9 cellular contexts compared by ENCODE assay signal in the genomic region with DNA sequence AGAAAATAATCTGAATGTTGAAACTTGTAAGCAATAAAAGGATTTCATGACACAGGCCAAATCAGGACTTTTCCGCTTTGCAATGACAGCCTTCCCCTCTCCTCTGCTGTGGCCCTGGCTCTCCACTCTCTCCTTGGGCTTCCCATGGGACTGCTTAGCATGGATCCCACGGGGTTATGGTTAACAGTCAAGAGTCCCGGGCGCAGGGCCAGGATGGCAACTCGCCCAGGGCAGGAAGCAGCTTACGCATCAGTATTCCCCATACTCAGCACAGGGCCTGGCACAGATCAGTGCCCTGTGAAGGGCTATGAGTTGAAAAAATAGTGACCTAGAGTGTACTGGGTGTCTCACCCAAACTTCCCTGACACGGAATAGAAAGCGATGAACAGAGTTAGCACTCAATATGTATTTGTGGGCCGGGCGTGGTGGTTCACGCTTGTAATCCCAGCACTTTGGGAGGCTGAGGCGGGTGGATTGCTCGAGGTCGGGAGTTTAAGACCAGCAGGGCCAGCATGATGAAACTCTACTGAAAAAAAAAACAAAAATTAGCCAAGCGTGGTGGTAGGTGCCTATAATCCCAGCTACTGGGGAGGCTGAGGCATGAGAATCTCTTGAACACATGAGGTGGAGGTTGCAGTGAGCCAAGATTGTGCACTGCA. TPM values are rescaled to one million over a fixed set of nuclear protein-coding genes. Genes with fewer than 3 reads are reported as not detected.
A peak's percentile ranks its signal among the peaks of the same experiment; 100 is the strongest.
DNase-seq lines count a peak whose midpoint lies in the region; ATAC-seq, FAIRE-seq and TF ChIP-seq lines count a peak whose summit lies in the region.
"Had no signal": no experiment of that assay in that cellular context is flagged by ENCODE, and none has a peak within 500 bp of the region (broad histone marks: within the 10 kb centered on the region; RNA-seq: fewer than 3 reads in every experiment).

No MANE protein-coding gene starts in this region.

- H3K4me3 Mint-ChIP-seq in CD8-positive, alpha-beta T cell = no peak overlapping the region

- no peak overlapping the region for H3K27ac ChIP-seq in CD8-positive, alpha-beta T cell (ENCODE audit: low read depth, low read length)

- POLR2A ChIA-PET in CD8-positive, alpha-beta T cell (lab: Charles Lee) = no interaction called here

- DNase-seq in GM12891 (ENCODE audit: insufficient read length, low spot score) = no peak
- peak; percentile 92 for DNase-seq in RCC 7860 (ENCODE audit: low spot score)
- peak; percentile 74 to 83 for DNase-seq in foreskin fibroblast
- peak; percentile 91 for DNase-seq in skeletal muscle cell (ENCODE audit: low read depth)
- DNase-seq in CD8-positive, alpha-beta T cell = no peak

- intact Hi-C loops in CD8-positive, alpha-beta T cell (cut with DNase I, micrococcal nuclease) = no loop called here

- no peak for TF ChIP-seq CTCF in foreskin fibroblast (IDR thresholded peaks at IDR 0.05; ENCODE audit: low read depth, low read length)
- no peak for TF ChIP-seq CTCF in CD8-positive, alpha-beta T cell (IDR thresholded peaks at IDR 0.05)

- no peaks in the 10 kb centered on the region for H3K9me3 Mint-ChIP-seq in CD8-positive, alpha-beta T cell

- H3K27ac Mint-ChIP-seq in CD8-positive, alpha-beta T cell = no peak overlapping the region

- no peaks in the 10 kb centered on the region for H3K36me3 Mint-ChIP-seq in CD8-positive, alpha-beta T cell

- no peaks in the 10 kb centered on the region for H3K27me3 ChIP-seq in CD8-positive, alpha-beta T cell (ENCODE audit: insufficient read depth, low read length)

- CTCF ChIA-PET in CD8-positive, alpha-beta T cell (lab: Charles Lee) = no interaction called here

- no peaks in the 10 kb centered on the region for H3K36me3 ChIP-seq in CD8-positive, alpha-beta T cell (ENCODE audit: insufficient read depth, low read length)

- H3K27me3 Mint-ChIP-seq in CD8-positive, alpha-beta T cell (ENCODE audit: low read depth) = peaks cover 9% of the 10 kb centered on the region

- ATAC-seq in HG02938 (IDR thresholded peaks at IDR 0.05; ENCODE audit: unreplicated experiment) (no peak), GM19324 (IDR thresholded peaks at IDR 0.05; ENCODE audit: low FRiP score, unreplicated experiment) (no peak), HG02678 (IDR thresholded peaks at IDR 0.05; ENCODE audit: unreplicated experiment) (no peak)
- no peak for ATAC-seq in CD8-positive, alpha-beta T cell

- H3K4me1 ChIP-seq in CD8-positive, alpha-beta T cell (ENCODE audit: insufficient read depth, low read length) = no peaks in the 10 kb centered on the region

- FAIRE-seq in GM12891 (lab: Jason Lieb, UNC) (peak; percentile 45), RCC 7860 (lab: Jason Lieb, UNC) (peak; percentile 97)

- no peaks in the 10 kb centered on the region for H3K9me3 ChIP-seq in CD8-positive, alpha-beta T cell (ENCODE audit: low read length)

- TF ChIP-seq POLR2A in GM12891 (IDR thresholded peaks at IDR 0.05; ENCODE audit: low read depth, low read length) = no peak

- H3K4me3 ChIP-seq in foreskin fibroblast (ENCODE audit: low read depth in 1 of 2, low read length in 2 of 2) (no peak overlapping the region), skeletal muscle cell (ENCODE audit: low read depth, low read length) (no peak overlapping the region)
- no peak overlapping the region for H3K4me3 ChIP-seq in CD8-positive, alpha-beta T cell (ENCODE audit: low read depth, low read length)

- H3K4me1 Mint-ChIP-seq in CD8-positive, alpha-beta T cell (ENCODE audit: low read depth) = no peaks in the 10 kb centered on the region

TF ChIP-seq in GM12891, 5 proteins besides CTCF, POLR2A, EP300 and RAD21:
- TF ChIP-seq POU2F2 (IDR thresholded peaks at IDR 0.05; ENCODE audit: low read depth, low read length) (no peak), POLR2AphosphoS5 (IDR thresholded peaks at IDR 0.05; ENCODE audit: low read depth, low read length) (no peak), SPI1 (IDR thresholded peaks at IDR 0.05; ENCODE audit: low read depth, low read length) (no peak), TAF1 (IDR thresholded peaks at IDR 0.05; ENCODE audit: low read depth, low read length) (no peak), PAX5 (IDR thresholded peaks at IDR 0.05; ENCODE audit: insufficient read depth, low read length, severe bottlenecking) (no peak)
TF ChIP-seq in GM12891: peak in this region for 0.

RNA-seq across cellular contexts. Expression of a gene that starts 29.1 kb away (rescaled TPM):
- polyA plus RNA-seq in GM12891 (2012; ENCODE audit: low read depth, missing spikeins) = 1.1 TPM
- not detected for total RNA-seq in CD8-positive, alpha-beta T cell
- total RNA-seq: glomerular endothelial cell had no signal

Comparison
In these comparisons a context has a peak if more than half of its experiments do, and no peak if none do; other contexts are left out.
1. DNase-seq: peak in RCC 7860 (single experiment), foreskin fibroblast (2 of 2) and skeletal muscle cell (single experiment); none in GM12891 (single experiment) and CD8-positive, alpha-beta T cell (0 of 7).